Comparison of ENCODE assay signal across 24 cellular contexts in genomic region chr9:135793221-135794056, GRCh38.
"Had no signal": no experiment of that assay in that cellular context is flagged by ENCODE, and none has a peak within 500 bp of the region (broad histone marks: within the 10 kb centered on the region; RNA-seq: fewer than 3 reads in every experiment).

No MANE protein-coding gene starts in this region.

- H3K4me3 Mint-ChIP-seq: IgD-negative memory B cell had no signal

- H3K27me3 ChIP-seq: Peyer's patch had no signal

- H3K9me3 ChIP-seq: Peyer's patch, SJCRH30 had no signal

- H3K27ac ChIP-seq: HL-60, KMS-11, Peyer's patch, SJCRH30 had no signal

- H3K9me3 Mint-ChIP-seq: IgD-negative memory B cell had no signal

- H3K36me3 ChIP-seq: Peyer's patch, SJCRH30 had no signal

- ATAC-seq: PC-3, Right ventricle myocardium inferior, SK-N-SH treated with all-trans-retinoic acid at 6 μM for 48 hours had no signal

- H3K4me1 Mint-ChIP-seq: IgD-negative memory B cell had no signal

- H3K4me3 ChIP-seq: K562, Peyer's patch, SJCRH30 had no signal

- H3K4me1 ChIP-seq: Peyer's patch had no signal

- DNase-seq: Kasumi-1, MM.1S, NCI-H1092 treated with DMSO at 0.1 percent for 48 hours, NCI-H1436, NCI-H187, NCI-H2029, NCI-H2081 treated with DMSO at 0.1 percent for 48 hours, NCI-H2171 treated with DMSO at 0.1 percent for 48 hours, NCI-H226, NCI-H446, NCI-H510A, NCI-H524 treated with DMSO at 0.1 percent for 48 hours, NCI-H69, NCI-H774, PC-3, Peyer's patch, SHP77 treated with DMSO at 0.1 percent for 48 hours, SJCRH30 had no signal
